1 cellular context compared by ENCODE assay signal in genomic region chr22:32622004-32622761, GRCh38.
TF ChIP-seq lines count a peak whose summit lies in the region.

No MANE protein-coding gene starts in this region.

TF ChIP-seq in H1, 55 proteins besides CTCF, POLR2A, EP300 and RAD21:
- TF ChIP-seq RBBP5 (IDR thresholded peaks at IDR 0.05; ENCODE audit: borderline replicate concordance, low read depth, low read length) (0 out of 2 replicates have a peak, but pooled peaks have one; percentile 44), SUZ12 (IDR thresholded peaks at IDR 0.05; ENCODE audit: low read length) (no peak), CHD7 (IDR thresholded peaks at IDR 0.05; ENCODE audit: insufficient replicate concordance, low read length) (no peak), YY1 (IDR thresholded peaks at IDR 0.05; ENCODE audit: low read depth, low read length) (peak; percentile 20; the same call in 1 of the 2 replicates), SP4 (IDR thresholded peaks at IDR 0.05; ENCODE audit: low read length) (no peak), USF2 (IDR thresholded peaks at IDR 0.05; ENCODE audit: low read length) (no peak), TCF12 (IDR thresholded peaks at IDR 0.05; ENCODE audit: low read depth, low read length) (0 out of 2 replicates have a peak, but pooled peaks have one; percentile 51), SAP30 (IDR thresholded peaks at IDR 0.05; ENCODE audit: insufficient read depth, insufficient replicate concordance, low read length) (no peak), TEAD4 (IDR thresholded peaks at IDR 0.05; ENCODE audit: low read depth, low read length) (peak; percentile 94), HDAC6 (IDR thresholded peaks at IDR 0.05; ENCODE audit: low read depth, low read length) (no peak), SP1 (IDR thresholded peaks at IDR 0.05; ENCODE audit: low read depth, low read length) (peak; percentile 50; the same call in 1 of the 2 replicates)
